Comparison of ENCODE assay signal across 2 cellular contexts in the genomic region with DNA sequence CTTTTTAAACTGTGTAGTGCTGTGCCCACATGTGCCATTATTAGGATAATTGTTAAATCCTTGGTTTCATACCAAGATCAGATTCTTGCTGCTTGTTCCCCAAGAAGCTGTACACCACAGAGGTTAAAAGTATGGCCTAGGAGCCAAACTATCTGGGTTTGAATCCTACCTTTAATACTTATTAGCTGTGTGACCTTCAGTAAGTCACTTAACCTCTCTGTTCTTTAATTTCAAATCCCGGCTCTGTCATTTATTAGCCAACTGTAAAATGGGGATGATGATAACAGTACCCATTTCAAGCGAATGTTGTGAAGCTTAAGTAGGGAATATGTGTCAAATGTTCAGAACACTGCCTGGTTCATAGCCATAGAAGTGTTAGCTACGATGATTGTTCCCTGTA.
TF ChIP-seq lines count a peak whose summit lies in the region.

No MANE protein-coding gene starts in this region.

TF ChIP-seq in K562, 482 proteins besides CTCF, POLR2A, EP300 and RAD21:
- TF ChIP-seq ZNF436 (CRISPR knock-in tag; IDR thresholded peaks at IDR 0.05) (no peak), HES1 (IDR thresholded peaks at IDR 0.05; ENCODE audit: low read depth) (no peak), BCOR (IDR thresholded peaks at IDR 0.05) (peak; percentile 91), RBM25 (IDR thresholded peaks at IDR 0.05; ENCODE audit: low read depth, low read length, severe bottlenecking) (peak; percentile 84), ADNP (tag; IDR thresholded peaks at IDR 0.05) (peak; percentile 51; the same call in 1 of the 2 replicates), HDAC2 (IDR thresholded peaks at IDR 0.05) (0 out of 2 replicates have a peak, but pooled peaks have one; percentile 53), ZFP36 (IDR thresholded peaks at IDR 0.05; ENCODE audit: low read depth, low read length, partially characterized antibody) (peak; percentile 68), KDM1A (IDR thresholded peaks at IDR 0.05) (peak; percentile 62 to 74), SMAD4 (CRISPR knock-in tag; conservative IDR thresholded peaks at IDR 0.05) (no peak)
TF ChIP-seq in K562: peak in this region for 6.

TF ChIP-seq in H1, 55 proteins besides CTCF, POLR2A, EP300 and RAD21:
- TF ChIP-seq KDM1A (IDR thresholded peaks at IDR 0.05; ENCODE audit: borderline replicate concordance, low read length) (peak; percentile 91), CTBP2 (IDR thresholded peaks at IDR 0.05; ENCODE audit: borderline replicate concordance, insufficient read depth, insufficient read length, low read length) (no peak)
